ENCODE assay signal across 8 cellular contexts in genomic region chr12:58920102-58920955, GRCh38. TPM values are rescaled to one million over a fixed set of nuclear protein-coding genes. Genes with fewer than 3 reads are reported as not detected.
A peak's percentile ranks its signal among the peaks of the same experiment; 100 is the strongest.
DNase-seq lines count a peak whose midpoint lies in the region; ATAC-seq and TF ChIP-seq lines count a peak whose summit lies in the region.

LRIG3 (minus strand) TSS chr12:58920504; CDS start chr12:58920235, 269 bp downstream.

- no peaks in the 10 kb centered on the region for H3K36me3 Mint-ChIP-seq in activated naive CD8-positive, alpha-beta T cell treated with anti-CD3 and anti-CD28 coated beads, Interleukin-2, amount 50 U/mL, for 24 hours (ENCODE audit: low read depth)
- no peaks in the 10 kb centered on the region for H3K36me3 Mint-ChIP-seq in glutamatergic neuron (ENCODE audit: unreplicated experiment)

- no peaks in the 10 kb centered on the region for H3K9me3 Mint-ChIP-seq in activated naive CD8-positive, alpha-beta T cell treated with anti-CD3 and anti-CD28 coated beads, Interleukin-2, amount 50 U/mL, for 24 hours
- H3K9me3 Mint-ChIP-seq in glutamatergic neuron (ENCODE audit: unreplicated experiment), result peaks cover 3% of the 10 kb centered on the region

- no peak within 1 kb of the TSS for H3K27ac Mint-ChIP-seq in activated naive CD8-positive, alpha-beta T cell treated with anti-CD3 and anti-CD28 coated beads, Interleukin-2, amount 50 U/mL, for 24 hours
- no peak within 1 kb of the TSS for H3K27ac Mint-ChIP-seq in glutamatergic neuron (ENCODE audit: unreplicated experiment)

- peak within 1 kb of the TSS; percentile 90 for H3K4me3 ChIP-seq in AG10803 (ENCODE audit: low read length)

- TF ChIP-seq CTCF in AG10803 (conservative IDR thresholded peaks at IDR 0.05; ENCODE audit: low read length) (no peak; the same call in 1 of the 2 replicates), glutamatergic neuron (IDR thresholded peaks at IDR 0.05; ENCODE audit: partially characterized antibody, unreplicated experiment) (no peak)

- H3K4me1 Mint-ChIP-seq in activated naive CD8-positive, alpha-beta T cell treated with anti-CD3 and anti-CD28 coated beads, Interleukin-2, amount 50 U/mL, for 24 hours, result peaks cover 8% of the 10 kb centered on the region
- H3K4me1 Mint-ChIP-seq in glutamatergic neuron (ENCODE audit: low read depth, unreplicated experiment), result peaks cover 24% of the 10 kb centered on the region

- H3K27me3 Mint-ChIP-seq in activated naive CD8-positive, alpha-beta T cell treated with anti-CD3 and anti-CD28 coated beads, Interleukin-2, amount 50 U/mL, for 24 hours, result peaks cover 35% of the 10 kb centered on the region
- no peaks in the 10 kb centered on the region for H3K27me3 Mint-ChIP-seq in glutamatergic neuron (ENCODE audit: unreplicated experiment)

- H3K4me3 Mint-ChIP-seq in activated naive CD8-positive, alpha-beta T cell treated with anti-CD3 and anti-CD28 coated beads, Interleukin-2, amount 50 U/mL, for 24 hours, result peak within 1 kb of the TSS; percentile 54
- peak within 1 kb of the TSS; percentile 93 for H3K4me3 Mint-ChIP-seq in glutamatergic neuron (ENCODE audit: unreplicated experiment)

- ATAC-seq in GM18867 (IDR thresholded peaks at IDR 0.05; ENCODE audit: unreplicated experiment) (peak; percentile 89), HG03045 (IDR thresholded peaks at IDR 0.05; ENCODE audit: unreplicated experiment) (peak; percentile 94)
- ATAC-seq in activated naive CD8-positive, alpha-beta T cell treated with anti-CD3 and anti-CD28 coated beads, Interleukin-2, amount 50 U/mL, for 24 hours, result peak; percentile 54

- DNase-seq in AG10803 (ENCODE audit: low read depth) (peak; percentile 87), NCI-H2196 treated with DMSO at 0.1 percent for 48 hours (lab: John Stamatoyannopoulos, UW; ENCODE audit: unreplicated experiment) (peak; percentile 77), glutamatergic neuron (peak; percentile 80), non-pigmented ciliary epithelial cell (ENCODE audit: low read depth) (peak; percentile 64), MV-4-11 (lab: John Stamatoyannopoulos, UW) (no peak)
- DNase-seq in activated naive CD8-positive, alpha-beta T cell treated with anti-CD3 and anti-CD28 coated beads, Interleukin-2, amount 50 U/mL, for 24 hours, result peak; percentile 11

RNA-seq across cellular contexts. Expression of gene LRIG3, which starts in this region (rescaled TPM):
- 6.9 TPM for total RNA-seq in glutamatergic neuron (ENCODE audit: unreplicated experiment)
